ENCODE assay signal across 8 cellular contexts in the genomic region with DNA sequence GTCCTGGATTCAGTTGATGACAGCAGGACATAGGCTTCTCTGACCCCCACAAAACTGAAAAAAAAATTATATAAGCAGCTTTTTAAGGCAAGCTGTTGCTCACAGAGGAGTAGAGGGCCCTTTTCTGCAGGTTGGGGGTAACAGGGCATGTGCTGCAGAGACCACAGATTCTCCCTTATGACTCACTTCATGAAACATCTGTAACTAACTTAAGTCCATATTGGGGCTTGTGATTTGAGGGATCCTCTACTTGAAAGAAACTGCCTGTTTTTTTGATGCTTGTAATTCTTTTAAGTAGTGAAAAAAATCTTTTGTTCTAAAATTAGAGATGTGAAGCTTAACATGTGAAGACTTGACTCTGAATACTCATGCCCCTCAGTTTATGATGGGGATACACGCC. TPM values are rescaled to one million over a fixed set of nuclear protein-coding genes. Genes with fewer than 3 reads are reported as not detected.
DNase-seq lines count a peak whose midpoint lies in the region; ATAC-seq and TF ChIP-seq lines count a peak whose summit lies in the region.

No MANE protein-coding gene starts in this region.

- peak; percentile 30 for DNase-seq in HS-5 (ENCODE audit: low read depth)
- peak; percentile 14 for DNase-seq in hepatic stellate cell (ENCODE audit: low spot score)
- no peak for DNase-seq in left ventricle myocardium superior
- no peak for DNase-seq in NCI-H82 (lab: John Stamatoyannopoulos, UW)
- DNase-seq in WERI-Rb-1, result no peak
- DNase-seq in left ventricle myocardium inferior, result no peak

- no peaks in the 10 kb centered on the region for H3K9me3 ChIP-seq in WERI-Rb-1 (ENCODE audit: severe bottlenecking)
- H3K9me3 ChIP-seq in left ventricle myocardium inferior (replicated peaks), result no peaks in the 10 kb centered on the region

- H3K36me3 ChIP-seq in WERI-Rb-1 (peaks cover 86% of the 10 kb centered on the region), left ventricle myocardium inferior (peaks cover 91% of the 10 kb centered on the region)

- peak; percentile 99 for ATAC-seq in GM18517 (IDR thresholded peaks at IDR 0.05; ENCODE audit: unreplicated experiment)
- ATAC-seq in GM21619 (IDR thresholded peaks at IDR 0.05; ENCODE audit: unreplicated experiment), result peak; percentile 98
- no peak for ATAC-seq in left ventricle myocardium superior

- H3K4me3 ChIP-seq in WERI-Rb-1 (ENCODE audit: low read depth, low read length), result no peak overlapping the region
- H3K4me3 ChIP-seq in left ventricle myocardium inferior, result no peak overlapping the region

- intact Hi-C loops in left ventricle myocardium superior (cut with micrococcal nuclease), result no loop called here
- intact Hi-C loops in left ventricle myocardium inferior (cut with micrococcal nuclease), result no loop called here

- peaks cover 4% of the 10 kb centered on the region for H3K4me1 ChIP-seq in left ventricle myocardium inferior

- no peak overlapping the region for H3K27ac ChIP-seq in WERI-Rb-1
- no peak overlapping the region for H3K27ac ChIP-seq in left ventricle myocardium inferior (replicated peaks)

- H3K27me3 ChIP-seq in WERI-Rb-1 (ENCODE audit: insufficient read depth, low read depth, severe bottlenecking) (no peaks in the 10 kb centered on the region), left ventricle myocardium inferior (ENCODE audit: low read depth) (no peaks in the 10 kb centered on the region)

- TF ChIP-seq CTCF in WERI-Rb-1 (IDR thresholded peaks at IDR 0.05; ENCODE audit: low read depth, low read length) (no peak), left ventricle myocardium inferior (IDR thresholded peaks at IDR 0.05; ENCODE audit: borderline replicate concordance) (no peak)

RNA-seq across cellular contexts. Expression of gene XRCC5, which starts 33.4 kb away (rescaled TPM):
- total RNA-seq in left ventricle myocardium superior (129 TPM), left ventricle myocardium inferior (110 TPM)

Comparison
In these comparisons a context has a peak if more than half of its experiments do, and no peak if none do; other contexts are left out.
1. DNase-seq: peak in HS-5 (single experiment) and hepatic stellate cell (single experiment); none in left ventricle myocardium superior (single experiment), NCI-H82 (single experiment), WERI-Rb-1 (single experiment) and left ventricle myocardium inferior (single experiment).